ENCODE assay signal across 1 cellular context in the genomic region with DNA sequence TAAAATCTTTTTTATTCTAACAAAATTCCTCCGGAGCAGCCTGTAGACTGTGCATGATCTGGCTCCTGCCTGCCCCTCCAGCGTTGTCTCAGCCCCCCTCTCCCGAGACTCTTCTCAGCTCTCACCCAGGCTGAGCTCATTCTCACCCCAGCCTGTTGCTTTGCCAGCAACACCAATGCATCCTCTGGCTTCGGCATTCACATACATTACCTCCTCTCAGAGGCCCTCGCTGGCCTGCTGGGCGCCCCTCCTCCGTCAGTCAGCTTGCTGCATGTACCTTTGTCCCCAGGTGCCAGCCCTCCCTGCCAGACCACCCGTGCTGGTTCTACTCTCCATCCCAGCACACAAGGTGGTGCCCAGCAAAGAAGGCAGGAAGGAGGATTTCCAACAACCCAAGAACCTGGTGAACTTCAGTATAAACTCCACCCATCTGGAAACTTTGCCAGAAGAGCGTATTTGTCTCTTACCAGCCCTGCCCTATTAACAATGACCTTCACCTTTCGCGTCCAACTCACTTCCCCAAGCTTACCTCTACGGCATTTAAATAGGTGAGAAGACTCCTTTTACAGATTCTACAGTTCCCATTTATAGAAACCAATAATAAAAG.
TF ChIP-seq lines count a peak whose summit lies in the region.

No MANE protein-coding gene starts in this region.

TF ChIP-seq in GM23338, 12 proteins besides CTCF, POLR2A, EP300 and RAD21 (continued from another document):
- TF ChIP-seq ZNF462 (CRISPR knock-in tag; IDR thresholded peaks at IDR 0.05) = peak; percentile 56; the same call in 1 of the 2 replicates
